10 cellular contexts compared by ENCODE assay signal in the genomic region with DNA sequence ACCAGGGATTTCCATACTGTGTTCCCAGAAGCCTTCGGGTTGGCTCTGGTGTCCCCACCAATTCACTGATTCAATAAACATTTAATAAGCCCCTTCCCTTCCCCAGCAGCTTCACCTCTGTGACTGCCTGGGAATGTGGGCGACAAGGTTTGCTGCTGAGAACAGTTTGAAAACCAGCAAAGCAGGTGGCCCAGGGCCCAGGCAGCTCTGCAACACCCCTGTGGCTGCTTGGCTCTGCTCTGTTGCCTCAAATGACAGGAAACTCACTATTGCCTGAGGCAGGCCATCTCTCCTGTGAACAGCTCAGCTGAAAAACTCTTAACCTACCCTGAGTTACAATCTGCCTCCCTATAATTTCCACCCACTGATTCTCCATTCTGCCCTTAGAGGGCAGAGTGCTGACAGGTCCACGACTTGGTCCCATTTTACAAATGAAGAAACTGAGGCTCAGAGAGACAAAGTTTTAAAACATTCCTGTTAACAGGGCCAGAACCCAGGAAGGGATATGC. TPM values are rescaled to one million over a fixed set of nuclear protein-coding genes. Genes with fewer than 3 reads are reported as not detected.
DNase-seq lines count a peak whose midpoint lies in the region; ATAC-seq and TF ChIP-seq lines count a peak whose summit lies in the region.
"Had no signal": no experiment of that assay in that cellular context is flagged by ENCODE, and none has a peak within 500 bp of the region (broad histone marks: within the 10 kb centered on the region; RNA-seq: fewer than 3 reads in every experiment).

No MANE protein-coding gene starts in this region.

- peak; percentile 11 for ATAC-seq in esophagus mucosa
- ATAC-seq in GM19455 (IDR thresholded peaks at IDR 0.05; ENCODE audit: unreplicated experiment) = no peak
- ATAC-seq: heart left ventricle had no signal

- H3K36me3 ChIP-seq in OCI-LY3 (replicated peaks; ENCODE audit: low read depth, low read length) (peaks cover 2% of the 10 kb centered on the region), hepatocyte (replicated peaks; ENCODE audit: insufficient read depth, low read depth) (no peaks in the 10 kb centered on the region)

- peaks cover 3% of the 10 kb centered on the region; the same call in 1 of the 2 replicates for H3K9me3 ChIP-seq in AG04450 (ENCODE audit: control insufficient read depth, insufficient read depth, low read length)
- H3K9me3 ChIP-seq in OCI-LY3 (ENCODE audit: insufficient read depth, low read length) = no peaks in the 10 kb centered on the region
- no peaks in the 10 kb centered on the region for H3K9me3 ChIP-seq in hepatocyte (ENCODE audit: low read depth)
- H3K9me3 ChIP-seq: heart left ventricle had no signal

- no peaks in the 10 kb centered on the region for H3K9me2 ChIP-seq in hepatocyte (replicated peaks; ENCODE audit: insufficient read depth)

- in situ Hi-C loops in GM13976 (cut with MboI; ENCODE audit: low sequenced_read_pairs, unreplicated experiment) = no loop called here

- H3K27ac ChIP-seq in AG04450 (ENCODE audit: low read depth, low read length) = no peak overlapping the region
- H3K27ac ChIP-seq in OCI-LY3 (ENCODE audit: low read length) = no peak overlapping the region
- no peak overlapping the region for H3K27ac ChIP-seq in hepatocyte

- TF ChIP-seq CTCF in AG04450 (IDR thresholded peaks at IDR 0.05; ENCODE audit: low read depth, low read length) = 0 out of 2 replicates have a peak, but pooled peaks have one; percentile 19
- TF ChIP-seq CTCF in GM13976 (IDR thresholded peaks at IDR 0.05; ENCODE audit: borderline replicate concordance, control extremely low read depth, extremely low read depth, insufficient read depth, missing control alignments) = peak; percentile 40
- TF ChIP-seq CTCF in OCI-LY3 (IDR thresholded peaks at IDR 0.05; ENCODE audit: low read depth, low read length) = peak; percentile 64
- TF ChIP-seq CTCF in hepatocyte (IDR thresholded peaks at IDR 0.05; ENCODE audit: poor library complexity) = no peak

- DNase-seq in AG04450 (ENCODE audit: low read depth, low spot score) (no peak), GM13976 (ENCODE audit: low spot score) (peak; percentile 78), hepatocyte (ENCODE audit: low spot score) (no peak), NCI-H1105 (lab: John Stamatoyannopoulos, UW) (no peak), SIG-M5 treated with dmso at 0.1 percent for 504 hours (lab: John Stamatoyannopoulos, UW; ENCODE audit: unreplicated experiment) (no peak)

- POLR2A ChIA-PET in AG04450 (lab: Yijun Ruan, JAX) = no interaction called here

- H3K27me3 ChIP-seq in AG04450 (ENCODE audit: control insufficient read depth, insufficient read depth, low read length) (no peaks in the 10 kb centered on the region), OCI-LY3 (ENCODE audit: low read depth, low read length) (no peaks in the 10 kb centered on the region), hepatocyte (no peaks in the 10 kb centered on the region)
- H3K27me3 ChIP-seq: heart left ventricle had no signal

- WGBS in hepatocyte (ENCODE audit: low lambda C conversion rate, missing lambda C conversion rate) = 83% methylated on average over 3 of the region's 3 CpGs

- peaks cover 63% of the 10 kb centered on the region for H3K4me1 ChIP-seq in OCI-LY3 (ENCODE audit: low read length)
- peaks cover under 1% of the 10 kb centered on the region for H3K4me1 ChIP-seq in hepatocyte (ENCODE audit: insufficient read depth)

- no peak overlapping the region for H3K9ac ChIP-seq in OCI-LY3 (ENCODE audit: low read length)

- 0 out of 2 replicates have a peak, but pooled peaks cover 6% of the 10 kb centered on the region for H4K20me1 ChIP-seq in OCI-LY3 (ENCODE audit: insufficient read depth, low read length)
- no peaks in the 10 kb centered on the region for H4K20me1 ChIP-seq in hepatocyte (ENCODE audit: insufficient read depth, poor library complexity, severe bottlenecking)

- H3K4me2 ChIP-seq in OCI-LY3 (ENCODE audit: low read length) (no peak overlapping the region), hepatocyte (no peak overlapping the region)

- CTCF ChIA-PET in AG04450 (lab: Charles Lee) = interaction anchor here (1.2 kb wide), 1 partner anchor 18 kb away, joined by 3 read pairs; no protein-coding TSS in a partner anchor

- H3K79me2 ChIP-seq in OCI-LY3 (ENCODE audit: low read length) (no peaks in the 10 kb centered on the region; the same call in 1 of the 2 replicates), hepatocyte (no peaks in the 10 kb centered on the region)

- H3K4me3 ChIP-seq in AG04450 (ENCODE audit: low read depth, low read length) (no peak overlapping the region), OCI-LY3 (ENCODE audit: low read length) (no peak overlapping the region), hepatocyte (no peak overlapping the region)
- H3K4me3 ChIP-seq: heart left ventricle had no signal

- H2AFZ ChIP-seq in OCI-LY3 (ENCODE audit: low read depth, low read length) (no peak overlapping the region), hepatocyte (no peak overlapping the region)

RNA-seq across cellular contexts. Expression of a gene that starts 10.5 kb away (rescaled TPM):
- polyA plus RNA-seq in AG04450 (2011; rRNA removed) (0.16 and 0.19 TPM in 2 replicates), hepatocyte (3.3 and 4.0 TPM in 2 replicates)
- 0.83 and 1.2 TPM in 2 replicates for polyA minus RNA-seq in AG04450 (2011; rRNA and poly(A)+ RNA removed)
- total RNA-seq in esophagus mucosa (not detected), hepatocyte (1.2 and 2.0 TPM in 2 replicates)

RNA-seq across cellular contexts. Expression of a gene that starts 57.3 kb away (rescaled TPM):
- polyA plus RNA-seq in AG04450 (2011; rRNA removed) (not detected in 2 replicates), hepatocyte (0.39 and 1.0 TPM in 2 replicates)
- 0.05 TPM in 1 of 2 replicates, not detected in the other for polyA minus RNA-seq in AG04450 (2011; rRNA and poly(A)+ RNA removed)
- total RNA-seq in esophagus mucosa (0.12 TPM), hepatocyte (1.2 and 1.6 TPM in 2 replicates)
- total RNA-seq: activated CD8-positive, alpha-beta memory T cell treated with anti-CD3 and anti-CD28 coated beads for 36 hours had no signal
